Comparison of ENCODE assay signal across 8 cellular contexts in genomic region chr4:118265312-118266144, GRCh38.
DNase-seq lines count a peak whose midpoint lies in the region; ATAC-seq and TF ChIP-seq lines count a peak whose summit lies in the region.

No MANE protein-coding gene starts in this region.

- H3K4ac ChIP-seq in IMR-90 (ENCODE audit: low read depth, low read length) = peak overlapping the region; percentile 64; the same call in 1 of the 2 replicates

- DNase-seq in GM06990 (ENCODE audit: extremely low read depth, insufficient read length) (no peak), IMR-90 (no peak), colonic mucosa (peak; percentile 57), aorta (peak; percentile 48 to 76), COLO829 (ENCODE audit: low spot score) (no peak), iPS-NIHi7 (ENCODE audit: extremely low spot score) (no peak)

- H2BK5ac ChIP-seq in IMR-90 (ENCODE audit: low read depth, low read length, poor library complexity, severe bottlenecking) = no peak overlapping the region

- H2AK9ac ChIP-seq in IMR-90 (replicated peaks; ENCODE audit: low read depth, low read length, poor library complexity) = no peak overlapping the region

- no peaks in the 10 kb centered on the region for H3K9me1 ChIP-seq in IMR-90 (ENCODE audit: insufficient read depth, low read length)

- H2AK5ac ChIP-seq in IMR-90 (ENCODE audit: low read depth, low read length) = no peak overlapping the region

- no peak for TF ChIP-seq RAD21 in IMR-90 (IDR thresholded peaks at IDR 0.05; ENCODE audit: low read length)

- peak overlapping the region; percentile 8; the same call in 1 of the 2 replicates for H3K18ac ChIP-seq in IMR-90 (ENCODE audit: low read depth, low read length)

- 11% methylated on average over 13 of the region's 64 CpGs; no CpG with 5 or more reads in 1 of the 2 experiments for WGBS in IMR-90 (ENCODE audit: extremely low coverage in 2 of 2, insufficient read length in 1 of 2), 2 experiments
- 85 to 86% methylated on average over 47 to 54 of the region's 64 CpGs for WGBS in mesodermal cell (ENCODE audit: insufficient coverage in 2 of 2), 2 experiments
- 12 to 13% methylated on average over 60 to 64 of the region's 64 CpGs for WGBS in aorta, 2 donors

- peak overlapping the region; percentile 23; the same call in 1 of the 2 replicates for H3K4me3 ChIP-seq in GM06990 (replicated peaks; ENCODE audit: low read depth, low read length)
- H3K4me3 ChIP-seq in IMR-90 (ENCODE audit: insufficient read depth, low read depth, low read length) = peak overlapping the region; percentile 53
- peak overlapping the region; percentile 62 for H3K4me3 ChIP-seq in colonic mucosa
- peak overlapping the region; percentile 18 for H3K4me3 ChIP-seq in mesodermal cell (ENCODE audit: extremely low read depth, insufficient read depth, low read length, poor library complexity, severe bottlenecking)
- H3K4me3 ChIP-seq in aorta (ENCODE audit: low read length in 2 of 2) = peak overlapping the region in 1 of 2 donors; percentile 62

- POLR2A ChIA-PET in IMR-90 (lab: Charles Lee; ENCODE audit: unreplicated experiment) = no interaction called here

- BruUV-seq in IMR-90 (replicated peaks; lab: Mats Ljungman, UMichigan) = no TSS peak

- no peaks in the 10 kb centered on the region for H3K36me3 ChIP-seq in GM06990 (ENCODE audit: control insufficient read depth, insufficient read depth, low read length)
- H3K36me3 ChIP-seq in IMR-90 (ENCODE audit: control insufficient read depth, insufficient read depth, low read length) = no peaks in the 10 kb centered on the region
- H3K36me3 ChIP-seq in colonic mucosa = no peaks in the 10 kb centered on the region
- H3K36me3 ChIP-seq in mesodermal cell (ENCODE audit: control insufficient read depth, insufficient read depth, low read length) = no peaks in the 10 kb centered on the region
- H3K36me3 ChIP-seq in aorta (ENCODE audit: control insufficient read depth in 1 of 2, insufficient read depth in 2 of 2, low read length in 1 of 2) = no peaks in the 10 kb centered on the region

- CTCF ChIA-PET in IMR-90 (lab: Yijun Ruan, JAX) = no interaction called here

- intact Hi-C loops in IMR-90 (cut with micrococcal nuclease) = no loop called here
- intact Hi-C loops in colonic mucosa (cut with DNase I) = no loop called here
- intact Hi-C loops in aorta (cut with DNase I) = no loop called here

- dilution Hi-C loops in IMR-90 (cut with HindIII; ENCODE audit: low sequenced_read_pairs, unreplicated experiment) = no loop called here

- H3K9me3 ChIP-seq in IMR-90 (ENCODE audit: control insufficient read depth, insufficient read depth, low read length) (no peaks in the 10 kb centered on the region), colonic mucosa (no peaks in the 10 kb centered on the region), mesodermal cell (ENCODE audit: control insufficient read depth, low read length) (no peaks in the 10 kb centered on the region), aorta (ENCODE audit: control insufficient read depth, low read length) (no peaks in the 10 kb centered on the region)

- no peak overlapping the region; the same call in 1 of the 2 replicates for H3K14ac ChIP-seq in IMR-90 (replicated peaks; ENCODE audit: low read depth, low read length)

- H3K4me1 ChIP-seq in IMR-90 (ENCODE audit: control insufficient read depth, insufficient read depth, low read length) (no peaks in the 10 kb centered on the region), colonic mucosa (no peaks in the 10 kb centered on the region), mesodermal cell (ENCODE audit: control insufficient read depth, insufficient read depth, low read length, poor library complexity, severe bottlenecking) (no peaks in the 10 kb centered on the region), aorta (ENCODE audit: control insufficient read depth in 1 of 2, insufficient read depth in 2 of 2, low read length in 2 of 2) (no peaks in the 10 kb centered on the region)

- peak overlapping the region; percentile 68; the same call in 1 of the 2 replicates for H4K5ac ChIP-seq in IMR-90 (ENCODE audit: low read depth, low read length)

- ATAC-seq in IMR-90 (ENCODE audit: low read depth) = peak; percentile 72
- no peak for ATAC-seq in aorta (ENCODE audit: low FRiP score)
- no peak for ATAC-seq in HG02852 (IDR thresholded peaks at IDR 0.05; ENCODE audit: unreplicated experiment)

- no peak overlapping the region for H3K56ac ChIP-seq in IMR-90 (ENCODE audit: extremely low read depth, insufficient read depth, low read length)

- peak overlapping the region; percentile 80 for H2AFZ ChIP-seq in IMR-90 (replicated peaks; ENCODE audit: low read length, poor library complexity)

- no peak for TF ChIP-seq POLR2A in IMR-90 (IDR thresholded peaks at IDR 0.05; ENCODE audit: low read depth, low read length)

- no peaks in the 10 kb centered on the region for H3K79me1 ChIP-seq in IMR-90 (ENCODE audit: low read depth in 1 of 2, low read length in 2 of 2)

- H3K27me3 ChIP-seq in GM06990 (replicated peaks; ENCODE audit: control insufficient read depth, insufficient read depth, low read length) = no peaks in the 10 kb centered on the region
- no peaks in the 10 kb centered on the region for H3K27me3 ChIP-seq in IMR-90 (ENCODE audit: control insufficient read depth, insufficient read depth, low read length)
- H3K27me3 ChIP-seq in colonic mucosa = no peaks in the 10 kb centered on the region
- no peaks in the 10 kb centered on the region for H3K27me3 ChIP-seq in aorta (ENCODE audit: control insufficient read depth in 1 of 2, insufficient read depth in 2 of 2, low read length in 1 of 2)

- in situ Hi-C loops in IMR-90 (cut with MboI; ENCODE audit: low sequenced_read_pairs) = loop anchor here (10.0 to 25.0 kb wide), 2 partner anchors 903 to 1131 kb away; no protein-coding TSS in a partner anchor

- TF ChIP-seq CTCF in GM06990 (IDR thresholded peaks at IDR 0.05; ENCODE audit: insufficient read depth, low read length, poor library complexity, severe bottlenecking) (no peak), IMR-90 (conservative IDR thresholded peaks at IDR 0.05; ENCODE audit: low read depth, low read length) (no peak), colonic mucosa (IDR thresholded peaks at IDR 0.05) (no peak)

- H2BK20ac ChIP-seq in IMR-90 (ENCODE audit: low read depth, low read length) = no peak overlapping the region

- peak overlapping the region; percentile 76 for H3K4me2 ChIP-seq in IMR-90 (ENCODE audit: low read depth, low read length)

- H3K27ac ChIP-seq in IMR-90 (ENCODE audit: insufficient read depth, low read length) (no peak overlapping the region; the same call in 1 of the 2 replicates), colonic mucosa (no peak overlapping the region), mesodermal cell (ENCODE audit: low read depth, low read length, severe bottlenecking) (no peak overlapping the region), aorta (ENCODE audit: low read depth in 1 of 2, low read length in 2 of 2) (no peak overlapping the region)

- peak overlapping the region; percentile 56 to 64; a peak in 2 of 4 replicates for H4K8ac ChIP-seq in IMR-90 (ENCODE audit: low read depth in 2 of 2, low read length in 2 of 2)

- no peak overlapping the region for H2BK120ac ChIP-seq in IMR-90 (ENCODE audit: low read depth, low read length)

- H4K20me1 ChIP-seq in IMR-90 (ENCODE audit: insufficient read depth, low read length) = no peaks in the 10 kb centered on the region

- no peak overlapping the region; the same call in 1 of the 2 replicates for H3K9ac ChIP-seq in IMR-90 (ENCODE audit: low read depth, low read length)
- peak overlapping the region in 1 of 2 donors; percentile 26 for H3K9ac ChIP-seq in colonic mucosa (ENCODE audit: low read depth in 2 of 2, low read length in 2 of 2)

- H2BK15ac ChIP-seq in IMR-90 (ENCODE audit: low read depth, low read length) = no peak overlapping the region

- H3K23ac ChIP-seq in IMR-90 (ENCODE audit: low read depth, low read length) = no peak overlapping the region

- no peak overlapping the region for H4K91ac ChIP-seq in IMR-90 (ENCODE audit: insufficient read depth, low read depth, low read length)

TF ChIP-seq in IMR-90, 13 proteins besides CTCF, POLR2A, EP300 and RAD21:
- TF ChIP-seq NFE2L2 (IDR thresholded peaks at IDR 0.05; ENCODE audit: low read depth, low read length) (no peak), MAFK (IDR thresholded peaks at IDR 0.05; ENCODE audit: low read depth, low read length) (no peak), RCOR1 (IDR thresholded peaks at IDR 0.05; ENCODE audit: insufficient replicate concordance, low read length) (no peak), FOS (IDR thresholded peaks at IDR 0.05; ENCODE audit: low read depth, low read length) (no peak), BHLHE40 (IDR thresholded peaks at IDR 0.05; ENCODE audit: low read depth, low read length) (no peak), ELK1 (IDR thresholded peaks at IDR 0.05; ENCODE audit: borderline replicate concordance, low read depth, low read length) (no peak)
- TF ChIP-seq, protein P1, sequence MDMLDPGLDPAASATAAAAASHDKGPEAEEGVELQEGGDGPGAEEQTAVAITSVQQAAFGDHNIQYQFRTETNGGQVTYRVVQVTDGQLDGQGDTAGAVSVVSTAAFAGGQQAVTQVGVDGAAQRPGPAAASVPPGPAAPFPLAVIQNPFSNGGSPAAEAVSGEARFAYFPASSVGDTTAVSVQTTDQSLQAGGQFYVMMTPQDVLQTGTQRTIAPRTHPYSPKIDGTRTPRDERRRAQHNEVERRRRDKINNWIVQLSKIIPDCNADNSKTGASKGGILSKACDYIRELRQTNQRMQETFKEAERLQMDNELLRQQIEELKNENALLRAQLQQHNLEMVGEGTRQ (IDR thresholded peaks at IDR 0.05; ENCODE audit: low read depth, low read length) = no peak

Comparison
In these comparisons a context has a peak if more than half of its experiments do, and no peak if none do; other contexts are left out.
1. DNase-seq: peak in colonic mucosa (single experiment) and aorta (2 of 2); none in GM06990 (single experiment), IMR-90 (single experiment), COLO829 (single experiment) and iPS-NIHi7 (single experiment).